In genomic region chr5:16936150-16937022, GRCh38 we compare ENCODE assay signal across 8 cellular contexts. TPM values are rescaled to one million over a fixed set of nuclear protein-coding genes. Genes with fewer than 3 reads are reported as not detected.
DNase-seq lines count a peak whose midpoint lies in the region; ATAC-seq and TF ChIP-seq lines count a peak whose summit lies in the region.

Gene MYO10 (minus strand): TSS chr5:16936288. CDS start chr5:16935808, 480 bp downstream.

- H3K4me3 ChIP-seq in CD4-positive, CD25-positive, alpha-beta regulatory T cell (ENCODE audit: low read depth, low read length), result peak within 1 kb of the TSS; percentile 38
- H3K4me3 ChIP-seq in HUES6 (ENCODE audit: low read depth, low read length) (peak within 1 kb of the TSS; percentile 96), osteoblast (ENCODE audit: insufficient read depth, low read length) (peak within 1 kb of the TSS; percentile 92), upper lobe of right lung (peak within 1 kb of the TSS; percentile 64)

- peaks cover 0 to 4% (median 0%) of the 10 kb centered on the region in 7 donors for H3K9me3 Mint-ChIP-seq in CD4-positive, CD25-positive, alpha-beta regulatory T cell
- no peaks in the 10 kb centered on the region for H3K9me3 Mint-ChIP-seq in activated naive CD8-positive, alpha-beta T cell treated with anti-CD3 and anti-CD28 coated beads, Interleukin-2, amount 10 ng/mL, durations not matched to agents 7 days and 5 days

- intact Hi-C loops in Right ventricle myocardium inferior (cut with DNase I) (loop anchor here (2.0 to 10.0 kb wide), 2 partner anchors 108 to 142 kb away; no protein-coding TSS in a partner anchor), upper lobe of right lung (cut with DNase I) (loop anchor here (10.0 kb wide), 2 partner anchors 142 to 258 kb away; no protein-coding TSS in a partner anchor)

- no peaks in the 10 kb centered on the region for H3K36me3 Mint-ChIP-seq in CD4-positive, CD25-positive, alpha-beta regulatory T cell
- H3K36me3 Mint-ChIP-seq in activated naive CD8-positive, alpha-beta T cell treated with anti-CD3 and anti-CD28 coated beads, Interleukin-2, amount 10 ng/mL, durations not matched to agents 7 days and 5 days, result no peaks in the 10 kb centered on the region

- peak within 1 kb of the TSS; percentile 98 for H2AFZ ChIP-seq in osteoblast (ENCODE audit: low read length)

- POLR2A ChIA-PET in activated naive CD8-positive, alpha-beta T cell treated with anti-CD3 and anti-CD28 coated beads, Interleukin-2, amount 10 ng/mL, durations not matched to agents 7 days and 5 days (lab: Charles Lee), result interaction anchor here (0.5 to 0.7 kb wide), 2 partner anchors 253 to 469 kb away, joined by 3 read pairs; no protein-coding TSS in a partner anchor

- H3K9me3 ChIP-seq in CD4-positive, CD25-positive, alpha-beta regulatory T cell (ENCODE audit: control insufficient read depth in 2 of 2, low read length in 2 of 2), result no peaks in the 10 kb centered on the region
- no peaks in the 10 kb centered on the region for H3K9me3 ChIP-seq in HUES6 (ENCODE audit: control insufficient read depth, insufficient read depth, low read depth, low read length)
- H3K9me3 ChIP-seq in osteoblast (ENCODE audit: low read depth, low read length), result no peaks in the 10 kb centered on the region
- H3K9me3 ChIP-seq in upper lobe of right lung, result no peaks in the 10 kb centered on the region

- peak; percentile 44 to 55 for ATAC-seq in CD4-positive, CD25-positive, alpha-beta regulatory T cell (ENCODE audit: low read depth in 2 of 2)
- peak; percentile 65 for ATAC-seq in GM21360 (IDR thresholded peaks at IDR 0.05; ENCODE audit: unreplicated experiment)
- peak; percentile 83 for ATAC-seq in activated naive CD8-positive, alpha-beta T cell treated with anti-CD3 and anti-CD28 coated beads, Interleukin-2, amount 10 ng/mL, durations not matched to agents 7 days and 5 days (ENCODE audit: low read depth)
- ATAC-seq in Right ventricle myocardium inferior, result peak; percentile 91
- peak; percentile 90 for ATAC-seq in upper lobe of right lung

- no peak for TF ChIP-seq CTCF in osteoblast (IDR thresholded peaks at IDR 0.05; ENCODE audit: extremely low read depth, low read depth, low read length)
- no peak for TF ChIP-seq CTCF in upper lobe of right lung (IDR thresholded peaks at IDR 0.05)

- peaks cover 14% of the 10 kb centered on the region for H4K20me1 ChIP-seq in osteoblast (ENCODE audit: insufficient read depth, low read length)

- H3K4me1 ChIP-seq in CD4-positive, CD25-positive, alpha-beta regulatory T cell (ENCODE audit: control insufficient read depth, insufficient read depth, low read length, poor library complexity, severe bottlenecking), result peaks cover 15% of the 10 kb centered on the region
- H3K4me1 ChIP-seq in HUES6 (ENCODE audit: control insufficient read depth, insufficient read depth, low read length) (peaks cover 31% of the 10 kb centered on the region), osteoblast (ENCODE audit: insufficient read depth, low read length) (peaks cover 27% of the 10 kb centered on the region), upper lobe of right lung (peaks cover 31% of the 10 kb centered on the region)

- peak within 1 kb of the TSS; percentile 92 for H3K4me2 ChIP-seq in osteoblast (ENCODE audit: insufficient read depth, low read length)

- H3K27me3 Mint-ChIP-seq in CD4-positive, CD25-positive, alpha-beta regulatory T cell, result peaks cover 50% of the 10 kb centered on the region
- peaks cover 52% of the 10 kb centered on the region for H3K27me3 Mint-ChIP-seq in activated naive CD8-positive, alpha-beta T cell treated with anti-CD3 and anti-CD28 coated beads, Interleukin-2, amount 10 ng/mL, durations not matched to agents 7 days and 5 days

- peak within 1 kb of the TSS in 1 of 3 donors; percentile 10 for H3K27ac Mint-ChIP-seq in CD4-positive, CD25-positive, alpha-beta regulatory T cell
- no peak within 1 kb of the TSS for H3K27ac Mint-ChIP-seq in activated naive CD8-positive, alpha-beta T cell treated with anti-CD3 and anti-CD28 coated beads, Interleukin-2, amount 10 ng/mL, durations not matched to agents 7 days and 5 days

- H3K4me3 Mint-ChIP-seq in CD4-positive, CD25-positive, alpha-beta regulatory T cell, result peak within 1 kb of the TSS in 3 of 4 donors; percentile 15 to 84 (median 73)
- peak within 1 kb of the TSS; percentile 72 for H3K4me3 Mint-ChIP-seq in activated naive CD8-positive, alpha-beta T cell treated with anti-CD3 and anti-CD28 coated beads, Interleukin-2, amount 10 ng/mL, durations not matched to agents 7 days and 5 days

- no peak within 1 kb of the TSS for H3K27ac ChIP-seq in CD4-positive, CD25-positive, alpha-beta regulatory T cell (ENCODE audit: insufficient read depth, low read length, poor library complexity, severe bottlenecking)
- peak within 1 kb of the TSS; percentile 77; the same call in 1 of the 2 replicates for H3K27ac ChIP-seq in HUES6 (ENCODE audit: low read depth, low read length)
- peak within 1 kb of the TSS; percentile 73 for H3K27ac ChIP-seq in osteoblast (ENCODE audit: low read depth, low read length)
- peak within 1 kb of the TSS; percentile 78 for H3K27ac ChIP-seq in upper lobe of right lung

- peaks cover 0 to 27% (median 10%) of the 10 kb centered on the region in 4 donors for H3K4me1 Mint-ChIP-seq in CD4-positive, CD25-positive, alpha-beta regulatory T cell
- H3K4me1 Mint-ChIP-seq in activated naive CD8-positive, alpha-beta T cell treated with anti-CD3 and anti-CD28 coated beads, Interleukin-2, amount 10 ng/mL, durations not matched to agents 7 days and 5 days, result peaks cover 13% of the 10 kb centered on the region

- H3K27me3 ChIP-seq in CD4-positive, CD25-positive, alpha-beta regulatory T cell (ENCODE audit: control insufficient read depth, insufficient read depth, low read length), result peaks cover 29% of the 10 kb centered on the region
- H3K27me3 ChIP-seq in HUES6 (ENCODE audit: control insufficient read depth, insufficient read depth, low read length) (peaks cover 54% of the 10 kb centered on the region), osteoblast (ENCODE audit: insufficient read depth, low read length) (peaks cover 18% of the 10 kb centered on the region), upper lobe of right lung (no peaks in the 10 kb centered on the region)

- DNase-seq in CD4-positive, CD25-positive, alpha-beta regulatory T cell, result peak; percentile 5 to 31 (median 7)
- peak; percentile 24 for DNase-seq in SK-N-DZ (ENCODE audit: low spot score)
- peak; percentile 64 for DNase-seq in activated naive CD8-positive, alpha-beta T cell treated with anti-CD3 and anti-CD28 coated beads, Interleukin-2, amount 10 ng/mL, durations not matched to agents 7 days and 5 days
- peak; percentile 88 for DNase-seq in Right ventricle myocardium inferior (ENCODE audit: missing footprints)
- peak; percentile 98 for DNase-seq in osteoblast (ENCODE audit: insufficient read length, low spot score, missing footprints)
- DNase-seq in upper lobe of right lung, result peak; percentile 92

- no peaks in the 10 kb centered on the region for H3K36me3 ChIP-seq in CD4-positive, CD25-positive, alpha-beta regulatory T cell (ENCODE audit: control insufficient read depth, insufficient read depth, low read length)
- no peaks in the 10 kb centered on the region for H3K36me3 ChIP-seq in HUES6 (ENCODE audit: control insufficient read depth, insufficient read depth, low read length)
- no peaks in the 10 kb centered on the region for H3K36me3 ChIP-seq in osteoblast (ENCODE audit: insufficient read depth, low read length)
- no peaks in the 10 kb centered on the region for H3K36me3 ChIP-seq in upper lobe of right lung

- H3K79me2 ChIP-seq in osteoblast (ENCODE audit: insufficient read depth, low read length), result peaks cover 46% of the 10 kb centered on the region

- peak within 1 kb of the TSS; percentile 86 for H3K9ac ChIP-seq in HUES6 (ENCODE audit: low read length)

RNA-seq across cellular contexts. Expression of gene MYO10, which starts in this region (rescaled TPM):
- 0.05 TPM for total RNA-seq in CD4-positive, CD25-positive, alpha-beta regulatory T cell
- under 1 TPM in 3 of 4 donors, not detected in 1; 0.01 to 0.03 (median 0.01) TPM for polyA plus RNA-seq in CD4-positive, CD25-positive, alpha-beta regulatory T cell
- polyA plus RNA-seq in SK-N-DZ (2014; cell fraction: cytosol; rRNA removed), result 0.92 and 2.4 TPM in 2 replicates
- 0.31 and 0.46 TPM in 2 replicates for polyA plus RNA-seq in SK-N-DZ (2014; cell fraction: nucleus; rRNA removed)
- total RNA-seq in activated naive CD8-positive, alpha-beta T cell treated with anti-CD3 and anti-CD28 coated beads, Interleukin-2, amount 10 ng/mL, durations not matched to agents 7 days and 5 days, result not detected
- total RNA-seq in Right ventricle myocardium inferior, result 4.8 TPM
- 40.9 and 43.6 TPM in 2 replicates for total RNA-seq in osteoblast
- 67.0 TPM for total RNA-seq in upper lobe of right lung

Comparison
In these comparisons a context has a peak if more than half of its experiments do, and no peak if none do; other contexts are left out.
1. Peak in DNase-seq, ATAC-seq and H3K4me3 ChIP-seq in CD4-positive, CD25-positive, alpha-beta regulatory T cell; RNA of the gene not detected or under 1 TPM.
2. Peak in DNase-seq and ATAC-seq in activated naive CD8-positive, alpha-beta T cell treated with anti-CD3 and anti-CD28 coated beads, Interleukin-2, amount 10 ng/mL, durations not matched to agents 7 days and 5 days; RNA of the gene not detected or under 1 TPM.
3. DNase-seq: peak in every context shown above with its lines; median percentile 98 in osteoblast; 92 in upper lobe of right lung; 88 in Right ventricle myocardium inferior; 64 in activated naive CD8-positive, alpha-beta T cell treated with anti-CD3 and anti-CD28 coated beads, Interleukin-2, amount 10 ng/mL, durations not matched to agents 7 days and 5 days; 24 in SK-N-DZ; 7 in CD4-positive, CD25-positive, alpha-beta regulatory T cell.
4. H3K4me3 ChIP-seq: peak in every context shown above with its lines; median percentile 96 in HUES6; 92 in osteoblast; 64 in upper lobe of right lung; 38 in CD4-positive, CD25-positive, alpha-beta regulatory T cell.